In the genomic region with DNA sequence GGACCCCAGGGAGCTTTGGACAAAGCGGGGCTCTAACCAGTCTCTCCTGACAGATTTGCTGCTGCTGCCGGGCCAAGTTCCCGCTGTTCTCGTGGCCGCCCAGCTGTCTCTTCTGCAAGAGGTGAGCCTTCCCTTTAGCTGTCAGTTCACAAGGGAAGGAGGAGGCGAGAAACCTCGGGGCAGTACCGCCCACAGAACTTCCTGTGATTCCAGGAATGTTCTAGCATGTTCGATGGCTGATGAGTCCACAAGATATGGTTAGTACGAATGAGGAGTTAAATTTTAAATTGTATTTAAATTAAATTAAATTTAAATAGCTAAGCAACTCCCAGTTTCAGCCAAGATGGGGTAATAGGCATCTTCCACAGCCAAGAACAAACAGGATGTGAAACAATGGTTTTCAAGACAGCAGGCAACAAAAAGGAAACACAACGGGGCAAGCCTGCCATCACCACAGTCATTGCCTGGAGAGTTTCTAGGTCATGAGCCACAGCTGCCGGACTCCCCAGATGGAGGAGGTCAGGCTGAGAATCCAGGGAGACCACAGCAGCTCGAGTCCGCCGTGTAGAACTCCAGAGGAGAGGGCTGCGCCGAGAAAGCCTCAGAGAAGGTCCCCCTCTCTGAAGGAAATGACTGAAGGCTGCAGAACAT, we compare ENCODE assay signal across 1 cellular context.
TF ChIP-seq lines count a peak whose summit lies in the region.

No MANE protein-coding gene starts in this region.

TF ChIP-seq in HEK293T, 16 proteins besides CTCF, POLR2A, EP300 and RAD21 (continued from another document):
- TF ChIP-seq LEF1 (IDR thresholded peaks at IDR 0.05; ENCODE audit: borderline replicate concordance) (no peak), BHLHE40 (IDR thresholded peaks at IDR 0.05; ENCODE audit: borderline replicate concordance) (no peak)
